8 cellular contexts compared by ENCODE assay signal in genomic region chr20:3767434-3768341, GRCh38. TPM values are rescaled to one million over a fixed set of nuclear protein-coding genes. Genes with fewer than 3 reads are reported as not detected.
A peak's percentile ranks its signal among the peaks of the same experiment; 100 is the strongest.
DNase-seq lines count a peak whose midpoint lies in the region; ATAC-seq and TF ChIP-seq lines count a peak whose summit lies in the region.

TSS of gene ADISSP (minus strand) at chr20:3767753. CDS start at chr20:3760100, 7,653 bp downstream.

- H3K27ac Mint-ChIP-seq in activated naive CD8-positive, alpha-beta T cell treated with anti-CD3 and anti-CD28 coated beads, Interleukin-2, amount 10 ng/mL, durations not matched to agents 7 days and 5 days, result peak within 1 kb of the TSS; percentile 93
- H3K27ac Mint-ChIP-seq in glutamatergic neuron (ENCODE audit: unreplicated experiment), result peak within 1 kb of the TSS; percentile 95

- H3K9me2 ChIP-seq in SU-DHL-6 (replicated peaks; ENCODE audit: insufficient read depth, low read length), result no peaks in the 10 kb centered on the region

- POLR2A ChIA-PET in activated naive CD8-positive, alpha-beta T cell treated with anti-CD3 and anti-CD28 coated beads, Interleukin-2, amount 10 ng/mL, durations not matched to agents 7 days and 5 days (lab: Charles Lee), result interaction anchor here (0.9 to 3.8 kb wide), 10 partner anchors 9 to 53 kb away, joined by 3 to 53 read pairs (median 8); partner anchors contain the start of genes AP5S1, CDC25B, CENPB and SPEF1

- ATAC-seq in HG02678 (IDR thresholded peaks at IDR 0.05; ENCODE audit: unreplicated experiment) (peak; percentile 96), thoracic aorta (ENCODE audit: insufficient number of reproducible peaks, low FRiP score, low read depth) (peak; percentile 94)
- peak; percentile 96 for ATAC-seq in activated naive CD8-positive, alpha-beta T cell treated with anti-CD3 and anti-CD28 coated beads, Interleukin-2, amount 10 ng/mL, durations not matched to agents 7 days and 5 days (ENCODE audit: low read depth)

- peaks cover 30% of the 10 kb centered on the region for H3K79me2 ChIP-seq in SU-DHL-6 (ENCODE audit: insufficient read depth, low read length)
- H3K79me2 ChIP-seq in osteoblast (ENCODE audit: insufficient read depth, low read length), result peaks cover 24% of the 10 kb centered on the region

- peak within 1 kb of the TSS; percentile 97 for H3K4me3 ChIP-seq in SU-DHL-6 (ENCODE audit: insufficient read depth, low read length, poor library complexity, severe bottlenecking)
- peak within 1 kb of the TSS; percentile 88 for H3K4me3 ChIP-seq in osteoblast (ENCODE audit: insufficient read depth, low read length)
- peak within 1 kb of the TSS; percentile 76 for H3K4me3 ChIP-seq in thoracic aorta

- H3K9me3 ChIP-seq in SU-DHL-6 (ENCODE audit: insufficient read depth, low read length) (no peaks in the 10 kb centered on the region), osteoblast (ENCODE audit: low read depth, low read length) (no peaks in the 10 kb centered on the region), thoracic aorta (no peaks in the 10 kb centered on the region)

- H3K36me3 ChIP-seq in SU-DHL-6 (ENCODE audit: low read length) (no peaks in the 10 kb centered on the region), osteoblast (ENCODE audit: insufficient read depth, low read length) (no peaks in the 10 kb centered on the region), thoracic aorta (no peaks in the 10 kb centered on the region)

- H2AFZ ChIP-seq in SU-DHL-6 (ENCODE audit: low read depth, low read length, severe bottlenecking) (peak within 1 kb of the TSS; percentile 78), osteoblast (ENCODE audit: low read length) (peak within 1 kb of the TSS; percentile 94)

- H3K9me3 Mint-ChIP-seq in activated naive CD8-positive, alpha-beta T cell treated with anti-CD3 and anti-CD28 coated beads, Interleukin-2, amount 10 ng/mL, durations not matched to agents 7 days and 5 days, result no peaks in the 10 kb centered on the region
- H3K9me3 Mint-ChIP-seq in glutamatergic neuron (ENCODE audit: unreplicated experiment), result peaks cover 4% of the 10 kb centered on the region

- H4K20me1 ChIP-seq in SU-DHL-6 (ENCODE audit: low read depth, low read length) (no peaks in the 10 kb centered on the region), osteoblast (ENCODE audit: insufficient read depth, low read length) (no peaks in the 10 kb centered on the region)

- TF ChIP-seq CTCF in GM12872 (IDR thresholded peaks at IDR 0.05; ENCODE audit: insufficient read depth, low read depth, low read length) (peak; percentile 33; the same call in 1 of the 3 replicates), SU-DHL-6 (IDR thresholded peaks at IDR 0.05; ENCODE audit: insufficient read depth, low read length, poor library complexity, severe bottlenecking) (no peak), glutamatergic neuron (IDR thresholded peaks at IDR 0.05; ENCODE audit: partially characterized antibody, unreplicated experiment) (no peak), osteoblast (IDR thresholded peaks at IDR 0.05; ENCODE audit: extremely low read depth, low read depth, low read length) (no peak), thoracic aorta (IDR thresholded peaks at IDR 0.05) (no peak)

- H3K4me2 ChIP-seq in SU-DHL-6 (ENCODE audit: low read depth, low read length, poor library complexity, severe bottlenecking) (peak within 1 kb of the TSS; percentile 80), osteoblast (ENCODE audit: insufficient read depth, low read length) (peak within 1 kb of the TSS; percentile 95)

- H3F3A ChIP-seq in SU-DHL-6 (ENCODE audit: insufficient read depth), result peaks cover 7% of the 10 kb centered on the region; the same call in 1 of the 2 replicates

- peaks cover 11% of the 10 kb centered on the region for H3K27me3 Mint-ChIP-seq in activated naive CD8-positive, alpha-beta T cell treated with anti-CD3 and anti-CD28 coated beads, Interleukin-2, amount 10 ng/mL, durations not matched to agents 7 days and 5 days
- H3K27me3 Mint-ChIP-seq in glutamatergic neuron (ENCODE audit: unreplicated experiment), result peaks cover 2% of the 10 kb centered on the region

- H3K27ac ChIP-seq in SU-DHL-6 (ENCODE audit: low read depth, low read length), result peak within 1 kb of the TSS; percentile 30
- peak within 1 kb of the TSS; percentile 83 for H3K27ac ChIP-seq in osteoblast (ENCODE audit: low read depth, low read length)
- peak within 1 kb of the TSS; percentile 78 to 91 for H3K27ac ChIP-seq in thoracic aorta

- H3K4me1 ChIP-seq in osteoblast (ENCODE audit: insufficient read depth, low read length) (peaks cover 34% of the 10 kb centered on the region), thoracic aorta (ENCODE audit: control insufficient read depth in 1 of 2, low read depth in 2 of 2) (peaks cover 14 to 26% of the 10 kb centered on the region in 2 donors)

- peak within 1 kb of the TSS; percentile 92 for H3K9ac ChIP-seq in SU-DHL-6 (ENCODE audit: low read length)

- peak; percentile 96 for DNase-seq in NCI-H128 (lab: John Stamatoyannopoulos, UW; ENCODE audit: unreplicated experiment)
- DNase-seq in activated naive CD8-positive, alpha-beta T cell treated with anti-CD3 and anti-CD28 coated beads, Interleukin-2, amount 10 ng/mL, durations not matched to agents 7 days and 5 days, result peak; percentile 98
- DNase-seq in glutamatergic neuron, result peak; percentile 99
- DNase-seq in osteoblast (ENCODE audit: insufficient read length, low spot score, missing footprints), result peak; percentile 100
- peak; percentile 93 for DNase-seq in thoracic aorta (ENCODE audit: low spot score)

- peak within 1 kb of the TSS; percentile 91 for H3K4me3 Mint-ChIP-seq in activated naive CD8-positive, alpha-beta T cell treated with anti-CD3 and anti-CD28 coated beads, Interleukin-2, amount 10 ng/mL, durations not matched to agents 7 days and 5 days
- peak within 1 kb of the TSS; percentile 88 for H3K4me3 Mint-ChIP-seq in glutamatergic neuron (ENCODE audit: unreplicated experiment)

- peaks cover 1% of the 10 kb centered on the region for H3K36me3 Mint-ChIP-seq in activated naive CD8-positive, alpha-beta T cell treated with anti-CD3 and anti-CD28 coated beads, Interleukin-2, amount 10 ng/mL, durations not matched to agents 7 days and 5 days
- no peaks in the 10 kb centered on the region for H3K36me3 Mint-ChIP-seq in glutamatergic neuron (ENCODE audit: unreplicated experiment)

- no peaks in the 10 kb centered on the region for H3K27me3 ChIP-seq in SU-DHL-6 (ENCODE audit: low read length)
- no peaks in the 10 kb centered on the region for H3K27me3 ChIP-seq in osteoblast (ENCODE audit: insufficient read depth, low read length)
- H3K27me3 ChIP-seq in thoracic aorta (replicated peaks; ENCODE audit: insufficient read depth), result no peaks in the 10 kb centered on the region

- H3K4me1 Mint-ChIP-seq in activated naive CD8-positive, alpha-beta T cell treated with anti-CD3 and anti-CD28 coated beads, Interleukin-2, amount 10 ng/mL, durations not matched to agents 7 days and 5 days, result peaks cover 17% of the 10 kb centered on the region
- H3K4me1 Mint-ChIP-seq in glutamatergic neuron (ENCODE audit: low read depth, unreplicated experiment), result peaks cover 25% of the 10 kb centered on the region

RNA-seq across cellular contexts. Expression of gene ADISSP, which starts in this region (rescaled TPM):
- 10 to 100 TPM; 21.9 to 22.1 TPM for total RNA-seq in activated naive CD8-positive, alpha-beta T cell treated with anti-CD3 and anti-CD28 coated beads, Interleukin-2, amount 10 ng/mL, durations not matched to agents 7 days and 5 days
- total RNA-seq in glutamatergic neuron (ENCODE audit: unreplicated experiment) (54.6 TPM), osteoblast (15.3 and 18.5 TPM in 2 replicates), thoracic aorta (10 to 100 TPM in 1 of 2 donors, 1 to 10 TPM in 1; 7.8 to 20.4 TPM)

Comparison
In these comparisons a context has a peak if more than half of its experiments do, and no peak if none do; other contexts are left out.
1. Peak in every context shown above with its lines: DNase-seq, ATAC-seq, H3K4me3 ChIP-seq and H3K27ac ChIP-seq.
2. H3K27ac ChIP-seq: peak in every context shown above with its lines; median percentile 84 in thoracic aorta; 83 in osteoblast; 30 in SU-DHL-6.